ENCODE assay signal across 23 cellular contexts in the genomic region with DNA sequence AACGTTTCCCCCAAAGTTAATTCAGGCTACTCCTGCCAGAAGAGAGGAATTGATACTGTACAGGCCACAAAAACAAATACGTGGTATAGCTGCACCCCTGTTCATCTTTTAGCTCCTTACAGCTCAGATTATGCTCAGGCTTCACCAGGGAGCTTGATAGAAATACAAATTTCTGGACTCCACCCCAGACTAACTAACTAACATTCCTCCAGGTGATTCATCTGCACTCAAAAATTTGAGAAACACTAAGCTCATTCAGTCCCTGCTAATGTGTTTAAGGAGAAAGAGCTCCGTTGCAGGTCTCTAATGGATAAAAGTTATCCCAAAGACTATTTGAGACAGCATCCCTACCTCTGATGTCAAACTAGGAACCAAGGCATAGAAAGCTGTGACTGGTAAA. TPM values are rescaled to one million over a fixed set of nuclear protein-coding genes. Genes with fewer than 3 reads are reported as not detected.
DNase-seq lines count a peak whose midpoint lies in the region; ATAC-seq, FAIRE-seq and TF ChIP-seq lines count a peak whose summit lies in the region.
"Had no signal": no experiment of that assay in that cellular context is flagged by ENCODE, and none has a peak within 500 bp of the region (broad histone marks: within the 10 kb centered on the region; RNA-seq: fewer than 3 reads in every experiment).

No MANE protein-coding gene starts in this region.

- intact Hi-C loops in PC-3 (cut with micrococcal nuclease) = no loop called here
- intact Hi-C loops in gastrocnemius medialis (cut with DNase I; ENCODE audit: low total_unique reads) = no loop called here

- H2AFZ ChIP-seq in PC-3 (ENCODE audit: low read length) = no peak overlapping the region

- H3K79me2 ChIP-seq in PC-3 (ENCODE audit: low read length) = no peaks in the 10 kb centered on the region

- no peak overlapping the region for H3K9ac ChIP-seq in PC-3 (ENCODE audit: low read length)
- H3K9ac ChIP-seq: BLaER1 had no signal

- H4K20me1 ChIP-seq in PC-3 (ENCODE audit: low read length) = no peaks in the 10 kb centered on the region
- H4K20me1 ChIP-seq: BLaER1 had no signal

- TF ChIP-seq CTCF in PC-3 (conservative IDR thresholded peaks at IDR 0.05; ENCODE audit: low read depth, low read length) = no peak
- TF ChIP-seq CTCF in VCaP (conservative IDR thresholded peaks at IDR 0.05) = no peak
- TF ChIP-seq CTCF in epithelial cell of esophagus (IDR thresholded peaks at IDR 0.05; ENCODE audit: insufficient read depth, low read depth, low read length, missing control alignments) = no peak
- TF ChIP-seq CTCF in gastrocnemius medialis (IDR thresholded peaks at IDR 0.05 in 4 of 5, conservative IDR thresholded peaks at IDR 0.05 in 1 of 5) = no peak

- FAIRE-seq in H54 (lab: Jason Lieb, UNC) = no peak
- FAIRE-seq: A204.1, GM12878, GM19239, H1 had no signal

- H3K9me2 ChIP-seq in PC-3 (replicated peaks; ENCODE audit: low read length) = no peaks in the 10 kb centered on the region

- no peaks in the 10 kb centered on the region for H3K36me3 ChIP-seq in PC-3 (ENCODE audit: low read depth, low read length)
- no peaks in the 10 kb centered on the region for H3K36me3 ChIP-seq in gastrocnemius medialis
- H3K36me3 ChIP-seq: BLaER1 had no signal

- POLR2A ChIA-PET in PC-3 (lab: Charles Lee; ENCODE audit: unreplicated experiment) = no interaction called here

- no peaks in the 10 kb centered on the region for H3F3A ChIP-seq in PC-3 (ENCODE audit: low read length, unreplicated experiment)

- in situ Hi-C loops in gastrocnemius medialis (cut with MboI; ENCODE audit: low sequenced_read_pairs in 4 of 4) = no loop called here

- peak; percentile 1 for DNase-seq in H54 (ENCODE audit: insufficient read length, low spot score)
- no peak for DNase-seq in PC-3
- peak; percentile 7 for DNase-seq in epithelial cell of esophagus (ENCODE audit: low read depth)
- no peak for DNase-seq in gastrocnemius medialis
- DNase-seq: CD4-positive, alpha-beta T cell; CD8-positive, alpha-beta memory T cell; DMS 273 treated with DMSO at 0.1 percent for 48 hours; DMS79; EL; GDM1; H9 had no signal

- H3K27ac ChIP-seq in PC-3 (ENCODE audit: low read length) (no peak overlapping the region), VCaP (peak overlapping the region; percentile 65), gastrocnemius medialis (no peak overlapping the region)
- H3K27ac ChIP-seq: BLaER1, C4-2B had no signal

- no peak overlapping the region for H3K4me2 ChIP-seq in PC-3 (ENCODE audit: low read length)
- H3K4me2 ChIP-seq: BLaER1 had no signal

- H3K4me3 ChIP-seq in PC-3 (ENCODE audit: low read length) (no peak overlapping the region), epithelial cell of esophagus (ENCODE audit: low read length) (no peak overlapping the region), gastrocnemius medialis (no peak overlapping the region)
- H3K4me3 ChIP-seq: BLaER1, GM12878 had no signal

- CTCF ChIA-PET in PC-3 (lab: Charles Lee) = no interaction called here

- H3K9me3 ChIP-seq in PC-3 (ENCODE audit: low read length) (no peaks in the 10 kb centered on the region), gastrocnemius medialis (no peaks in the 10 kb centered on the region)
- H3K9me3 ChIP-seq: BLaER1 had no signal

- TF ChIP-seq POLR2A in H54 (IDR thresholded peaks at IDR 0.05; ENCODE audit: low read depth, low read length) (no peak), gastrocnemius medialis (IDR thresholded peaks at IDR 0.05) (no peak)

- no peaks in the 10 kb centered on the region for H3K4me1 ChIP-seq in PC-3 (ENCODE audit: insufficient read depth, low read length)
- no peaks in the 10 kb centered on the region for H3K4me1 ChIP-seq in gastrocnemius medialis
- H3K4me1 ChIP-seq: BLaER1 had no signal

- BruUV-seq in PC-3 (replicated peaks; lab: Mats Ljungman, UMichigan) = no TSS peak

- peak; percentile 33; the same call in 1 of the 2 replicates for ATAC-seq in PC-3
- no peak for ATAC-seq in GM19452 (IDR thresholded peaks at IDR 0.05; ENCODE audit: unreplicated experiment)
- no peak for ATAC-seq in HG02885 (IDR thresholded peaks at IDR 0.05; ENCODE audit: poor library complexity, unreplicated experiment)
- ATAC-seq in gastrocnemius medialis = no peak
- ATAC-seq in GM21737 (IDR thresholded peaks at IDR 0.05; ENCODE audit: unreplicated experiment) = no peak
- ATAC-seq: GM12878, HCT116 had no signal

- no peaks in the 10 kb centered on the region for H3K27me3 ChIP-seq in PC-3 (ENCODE audit: low read length)
- H3K27me3 ChIP-seq in gastrocnemius medialis = no peaks in the 10 kb centered on the region
- H3K27me3 ChIP-seq: BLaER1 had no signal

RNA-seq across cellular contexts. Expression of a gene that starts 36.8 kb away (rescaled TPM):
- total RNA-seq in PC-3 (2014; rRNA removed) (not detected in 2 replicates), gastrocnemius medialis (not detected)
- total RNA-seq: B cell; CD4-positive, alpha-beta T cell; CD8-positive, alpha-beta memory T cell; GM12878 had no signal

Comparison
In these comparisons a context has a peak if more than half of its experiments do, and no peak if none do; other contexts are left out.
1. DNase-seq: peak in H54 (single experiment) and epithelial cell of esophagus (single experiment); none in PC-3 (single experiment) and gastrocnemius medialis (0 of 2).